ENCODE assay signal across 18 cellular contexts in the genomic region with DNA sequence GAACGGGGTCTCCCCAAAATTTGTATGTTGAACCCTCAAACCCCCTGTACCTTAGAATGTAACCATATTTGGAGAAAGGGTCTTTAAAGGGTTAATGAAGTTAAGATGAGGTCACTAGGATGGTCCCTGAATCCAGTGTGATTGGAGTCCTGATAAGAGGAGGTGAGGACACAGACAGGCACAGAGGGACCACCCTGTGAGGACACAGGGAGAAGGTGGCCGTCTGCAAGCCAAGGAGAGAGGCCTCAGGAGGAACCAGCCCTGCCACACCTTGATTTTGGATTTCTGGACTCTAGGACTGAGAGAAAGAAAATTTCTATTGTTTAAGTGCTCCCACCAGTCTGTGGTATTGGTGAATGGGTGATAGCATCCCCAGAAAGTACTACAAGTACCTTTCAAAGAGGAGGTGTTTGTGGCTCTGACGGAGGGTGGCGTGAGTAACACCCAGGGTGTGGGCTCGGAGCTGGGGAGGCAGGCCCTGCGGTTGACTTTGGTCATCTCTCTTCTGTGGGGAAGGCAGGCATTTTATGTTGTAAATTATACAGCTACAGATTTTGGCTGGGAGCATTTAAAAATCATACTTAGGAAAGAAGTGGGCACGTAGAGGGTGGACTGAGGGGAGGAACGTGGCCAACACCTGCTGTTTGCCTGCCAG. TPM values are rescaled to one million over a fixed set of nuclear protein-coding genes. Genes with fewer than 3 reads are reported as not detected.
DNase-seq lines count a peak whose midpoint lies in the region; ATAC-seq and TF ChIP-seq lines count a peak whose summit lies in the region.
"Had no signal": no experiment of that assay in that cellular context is flagged by ENCODE, and none has a peak within 500 bp of the region (broad histone marks: within the 10 kb centered on the region; RNA-seq: fewer than 3 reads in every experiment).

No MANE protein-coding gene starts in this region.

- no peak overlapping the region for H3K4me3 Mint-ChIP-seq in central memory CD8-positive, alpha-beta T cell
- no peak overlapping the region for H3K4me3 Mint-ChIP-seq in activated naive CD4-positive, alpha-beta T cell treated with anti-CD3 and anti-CD28 coated beads for 36 hours

- H3K27me3 ChIP-seq in IMR-90 (ENCODE audit: control insufficient read depth, insufficient read depth, low read length), result peaks cover 2% of the 10 kb centered on the region; the same call in 1 of the 2 replicates
- no peaks in the 10 kb centered on the region for H3K27me3 ChIP-seq in liver (ENCODE audit: control insufficient read depth in 4 of 4, insufficient read depth in 4 of 4, low read length in 3 of 4)
- no peaks in the 10 kb centered on the region for H3K27me3 ChIP-seq in sigmoid colon
- H3K27me3 ChIP-seq: body of pancreas, upper lobe of left lung had no signal

- H3K9me3 ChIP-seq in IMR-90 (ENCODE audit: control insufficient read depth, insufficient read depth, low read length) (no peaks in the 10 kb centered on the region), liver (ENCODE audit: control insufficient read depth in 4 of 4, low read length in 3 of 4) (no peaks in the 10 kb centered on the region), sigmoid colon (no peaks in the 10 kb centered on the region)
- H3K9me3 ChIP-seq: body of pancreas, upper lobe of left lung had no signal

- H3K4me3 ChIP-seq in IMR-90 (ENCODE audit: insufficient read depth, low read depth, low read length), result no peak overlapping the region
- no peak overlapping the region for H3K4me3 ChIP-seq in liver (ENCODE audit: low read depth in 1 of 3, low read length in 3 of 3)
- no peak overlapping the region for H3K4me3 ChIP-seq in sigmoid colon
- H3K4me3 ChIP-seq: body of pancreas, upper lobe of left lung had no signal

- H3K14ac ChIP-seq in IMR-90 (replicated peaks; ENCODE audit: low read depth, low read length), result no peak overlapping the region

- POLR2A ChIA-PET in IMR-90 (lab: Charles Lee; ENCODE audit: unreplicated experiment), result no interaction called here

- TF ChIP-seq CTCF in IMR-90 (conservative IDR thresholded peaks at IDR 0.05; ENCODE audit: low read depth, low read length) (no peak), liver (IDR thresholded peaks at IDR 0.05; ENCODE audit: low read depth, low read length, missing input control) (no peak), sigmoid colon (IDR thresholded peaks at IDR 0.05) (no peak)

- DNase-seq in IMR-90 (no peak), sigmoid colon (peak; percentile 83), occipital lobe (lab: John Stamatoyannopoulos, UW) (no peak)
- DNase-seq in central memory CD8-positive, alpha-beta T cell (ENCODE audit: low spot score in 2 of 2), result no peak
- DNase-seq in activated naive CD4-positive, alpha-beta T cell treated with anti-CD3 and anti-CD28 coated beads for 36 hours, result no peak
- DNase-seq: activated CD8-positive, alpha-beta memory T cell treated with anti-CD3 and anti-CD28 coated beads for 24 hours; Calu3; effector memory CD4-positive, alpha-beta T cell; NCI-H187 treated with DMSO at 0.1 percent for 48 hours; upper lobe of left lung had no signal

- no peak overlapping the region for H4K8ac ChIP-seq in IMR-90 (ENCODE audit: low read depth in 2 of 2, low read length in 2 of 2)

- 100% methylated on average over 2 of the region's 8 CpGs; no CpG with 5 or more reads in 1 of the 2 experiments for WGBS in IMR-90 (ENCODE audit: extremely low coverage in 2 of 2, insufficient read length in 1 of 2), 2 experiments
- 91% methylated on average over 8 of the region's 8 CpGs for WGBS in liver
- WGBS in sigmoid colon, 2 donors, result 73 to 84% methylated on average over 8 of the region's 8 CpGs

- TF ChIP-seq POLR2A in IMR-90 (IDR thresholded peaks at IDR 0.05; ENCODE audit: low read depth, low read length), result no peak
- TF ChIP-seq POLR2A in sigmoid colon (IDR thresholded peaks at IDR 0.05), result no peak

- H4K5ac ChIP-seq in IMR-90 (ENCODE audit: low read depth, low read length), result no peak overlapping the region

- H2BK20ac ChIP-seq in IMR-90 (ENCODE audit: low read depth, low read length), result no peak overlapping the region; the same call in 1 of the 2 replicates

- no peak overlapping the region for H3K4ac ChIP-seq in IMR-90 (ENCODE audit: low read depth, low read length)

- peaks cover 33% of the 10 kb centered on the region for H3K27me3 Mint-ChIP-seq in central memory CD8-positive, alpha-beta T cell
- no peaks in the 10 kb centered on the region for H3K27me3 Mint-ChIP-seq in activated naive CD4-positive, alpha-beta T cell treated with anti-CD3 and anti-CD28 coated beads for 36 hours (ENCODE audit: low read depth)

- peak overlapping the region; percentile 55; the same call in 1 of the 3 replicates for H2BK15ac ChIP-seq in IMR-90 (ENCODE audit: low read depth, low read length)

- H3K9me1 ChIP-seq in IMR-90 (ENCODE audit: insufficient read depth, low read length), result peaks cover 10% of the 10 kb centered on the region; the same call in 1 of the 2 replicates

- in situ Hi-C loops in IMR-90 (cut with MboI; ENCODE audit: low sequenced_read_pairs), result no loop called here

- H3K4me1 ChIP-seq in IMR-90 (ENCODE audit: control insufficient read depth, insufficient read depth, low read length), result peaks cover 26% of the 10 kb centered on the region
- H3K4me1 ChIP-seq in liver (ENCODE audit: control insufficient read depth in 4 of 4, insufficient read depth in 4 of 4, low read length in 3 of 4), result peaks cover 8 to 24% (median 14%) of the 10 kb centered on the region in 4 donors
- H3K4me1 ChIP-seq in sigmoid colon, result peaks cover 0 to 68% (median 65%) of the 10 kb centered on the region in 4 donors
- H3K4me1 ChIP-seq: body of pancreas had no signal

- no peak overlapping the region for H2BK5ac ChIP-seq in IMR-90 (ENCODE audit: low read depth, low read length, poor library complexity, severe bottlenecking)

- no peak overlapping the region for H3K23ac ChIP-seq in IMR-90 (ENCODE audit: low read depth, low read length)

- BruUV-seq in IMR-90 (replicated peaks; lab: Mats Ljungman, UMichigan), result no TSS peak

- H3K9ac ChIP-seq in IMR-90 (ENCODE audit: low read depth, low read length) (no peak overlapping the region), liver (ENCODE audit: low read depth in 1 of 2, low read length in 2 of 2) (no peak overlapping the region)

- H2AK5ac ChIP-seq in IMR-90 (ENCODE audit: low read depth, low read length), result peak overlapping the region; percentile 58; the same call in 1 of the 2 replicates

- intact Hi-C loops in IMR-90 (cut with micrococcal nuclease), result no loop called here
- intact Hi-C loops in sigmoid colon (cut with DNase I), result loop anchor here (2.0 kb wide), 1 partner anchor 42 kb away; no protein-coding TSS in a partner anchor
- intact Hi-C loops in activated naive CD4-positive, alpha-beta T cell treated with anti-CD3 and anti-CD28 coated beads for 36 hours (cut with micrococcal nuclease), result no loop called here

- H3K9me3 Mint-ChIP-seq in central memory CD8-positive, alpha-beta T cell, result no peaks in the 10 kb centered on the region
- no peaks in the 10 kb centered on the region for H3K9me3 Mint-ChIP-seq in activated naive CD4-positive, alpha-beta T cell treated with anti-CD3 and anti-CD28 coated beads for 36 hours

- no peak overlapping the region for H3K4me2 ChIP-seq in IMR-90 (ENCODE audit: low read depth, low read length)

- no peak overlapping the region for H3K56ac ChIP-seq in IMR-90 (ENCODE audit: extremely low read depth, insufficient read depth, low read length)

- H4K91ac ChIP-seq in IMR-90 (ENCODE audit: insufficient read depth, low read depth, low read length), result no peak overlapping the region

- H3K27ac Mint-ChIP-seq in central memory CD8-positive, alpha-beta T cell (ENCODE audit: low read depth), result no peak overlapping the region
- H3K27ac Mint-ChIP-seq in activated naive CD4-positive, alpha-beta T cell treated with anti-CD3 and anti-CD28 coated beads for 36 hours, result no peak overlapping the region

- CTCF ChIA-PET in IMR-90 (lab: Yijun Ruan, JAX), result interaction anchor here (0.6 kb wide), 1 partner anchor 108 kb away, joined by 3 read pairs; no protein-coding TSS in a partner anchor
- CTCF ChIA-PET in activated naive CD4-positive, alpha-beta T cell treated with anti-CD3 and anti-CD28 coated beads for 36 hours (lab: Charles Lee), result no interaction called here

- peaks cover 16% of the 10 kb centered on the region; the same call in 1 of the 2 replicates for H3K36me3 ChIP-seq in IMR-90 (ENCODE audit: control insufficient read depth, insufficient read depth, low read length)
- no peaks in the 10 kb centered on the region for H3K36me3 ChIP-seq in liver (ENCODE audit: control insufficient read depth in 4 of 4, insufficient read depth in 3 of 4, low read depth in 1 of 4, low read length in 3 of 4)
- H3K36me3 ChIP-seq in sigmoid colon, result peaks cover 3 to 10% (median 6%) of the 10 kb centered on the region in 4 donors
- H3K36me3 ChIP-seq: upper lobe of left lung had no signal

- no peaks in the 10 kb centered on the region for H3K4me1 Mint-ChIP-seq in central memory CD8-positive, alpha-beta T cell
- H3K4me1 Mint-ChIP-seq in activated naive CD4-positive, alpha-beta T cell treated with anti-CD3 and anti-CD28 coated beads for 36 hours (ENCODE audit: low read depth), result no peaks in the 10 kb centered on the region

- no peak overlapping the region for H3K18ac ChIP-seq in IMR-90 (ENCODE audit: low read depth, low read length)

- TF ChIP-seq EP300 in sigmoid colon (IDR thresholded peaks at IDR 0.05), result peak in 1 of 4 donors; percentile 5

- no peak overlapping the region for H3K27ac ChIP-seq in IMR-90 (ENCODE audit: insufficient read depth, low read length)
- H3K27ac ChIP-seq in liver (ENCODE audit: low read depth in 1 of 2, low read length in 2 of 2), result peak overlapping the region; percentile 49 to 93
- H3K27ac ChIP-seq in sigmoid colon, result peak overlapping the region; percentile 91 to 100 (median 98)
- H3K27ac ChIP-seq: body of pancreas, VCaP had no signal

- no peak overlapping the region for H2BK120ac ChIP-seq in IMR-90 (ENCODE audit: low read depth, low read length)

- H3K79me1 ChIP-seq in IMR-90 (ENCODE audit: low read depth in 1 of 2, low read length in 2 of 2), result peaks cover 0 to 5% of the 10 kb centered on the region in 2 experiments; a peak in 2 of 4 replicates

- TF ChIP-seq RAD21 in IMR-90 (IDR thresholded peaks at IDR 0.05; ENCODE audit: low read length) (no peak), liver (IDR thresholded peaks at IDR 0.05) (no peak)

- H3K36me3 Mint-ChIP-seq in central memory CD8-positive, alpha-beta T cell (ENCODE audit: insufficient read depth), result no peaks in the 10 kb centered on the region
- H3K36me3 Mint-ChIP-seq in activated naive CD4-positive, alpha-beta T cell treated with anti-CD3 and anti-CD28 coated beads for 36 hours (ENCODE audit: low read depth), result no peaks in the 10 kb centered on the region

- no peak overlapping the region for H2AFZ ChIP-seq in IMR-90 (replicated peaks; ENCODE audit: low read length, poor library complexity)

- H2AK9ac ChIP-seq in IMR-90 (replicated peaks; ENCODE audit: low read depth, low read length, poor library complexity), result no peak overlapping the region

- H4K20me1 ChIP-seq in IMR-90 (ENCODE audit: insufficient read depth, low read length), result no peaks in the 10 kb centered on the region; the same call in 1 of the 2 replicates

- ATAC-seq in IMR-90 (ENCODE audit: low read depth) (no peak), GM18861 (IDR thresholded peaks at IDR 0.05; ENCODE audit: unreplicated experiment) (no peak), HG03442 (IDR thresholded peaks at IDR 0.05; ENCODE audit: unreplicated experiment) (no peak)
- peak; percentile 32 for ATAC-seq in central memory CD8-positive, alpha-beta T cell (replicated peaks; ENCODE audit: extremely low read depth, poor library complexity, severe bottlenecking)
- ATAC-seq: body of pancreas, PC-3 had no signal

- dilution Hi-C loops in IMR-90 (cut with HindIII; ENCODE audit: low sequenced_read_pairs, unreplicated experiment), result no loop called here

RNA-seq across cellular contexts. Expression of a gene that starts 13.8 kb away (rescaled TPM):
- total RNA-seq in IMR-90 (2012; rRNA removed), result 5.8 and 6.3 TPM in 2 replicates
- 27.3 and 28.8 TPM in 2 replicates for polyA plus RNA-seq in IMR-90 (2012; rRNA removed)
- polyA plus RNA-seq in IMR-90 (2012; cell fraction: cytosol; rRNA removed), result 27.9 and 54.6 TPM in 2 replicates
- polyA plus RNA-seq in IMR-90 (2012; cell fraction: nucleus; rRNA removed; ENCODE audit: low replicate concordance), result 17.5 and 36.2 TPM in 2 replicates
- total RNA-seq in liver, result 1 to 10 TPM; 1.9 to 3.0 TPM
- polyA plus RNA-seq in liver, result 1 to 10 TPM; 1.1 to 4.8 TPM
- 100 to 1,000 TPM; 118 to 263 (median 138) TPM for total RNA-seq in sigmoid colon
- polyA plus RNA-seq in sigmoid colon, result 10 to 100 TPM in 1 of 3 donors, 1 to 10 TPM in 2; 1.8 to 18.7 (median 4.2) TPM
- 2.3 TPM for total RNA-seq in occipital lobe
- not detected for total RNA-seq in activated naive CD4-positive, alpha-beta T cell treated with anti-CD3 and anti-CD28 coated beads for 36 hours
- total RNA-seq: HT1080, M059J, PC-3 had no signal

RNA-seq across cellular contexts. Expression of a gene that starts 18.4 kb away (rescaled TPM):
- not detected in 2 replicates for total RNA-seq in IMR-90 (2012; rRNA removed)
- polyA plus RNA-seq in IMR-90 (2012; rRNA removed), result not detected in 2 replicates
- polyA plus RNA-seq in IMR-90 (2012; cell fraction: cytosol; rRNA removed), result not detected in 2 replicates
- not detected in 2 replicates for polyA plus RNA-seq in IMR-90 (2012; cell fraction: nucleus; rRNA removed; ENCODE audit: low replicate concordance)
- total RNA-seq in liver, result not detected
- polyA plus RNA-seq in liver, result not detected
- 1 to 10 TPM in 3 of 4 donors, not detected in 1; 1.9 to 2.2 (median 2.1) TPM for total RNA-seq in sigmoid colon
- not detected for polyA plus RNA-seq in sigmoid colon
- total RNA-seq in occipital lobe, result not detected
- total RNA-seq in activated naive CD4-positive, alpha-beta T cell treated with anti-CD3 and anti-CD28 coated beads for 36 hours, result not detected
- total RNA-seq: body of pancreas, Calu3, HT1080, M059J, PC-3, upper lobe of left lung had no signal

RNA-seq across cellular contexts. Expression of a gene that starts 49.5 kb away (rescaled TPM):
- total RNA-seq in IMR-90 (2012; rRNA removed) (3.1 and 3.4 TPM in 2 replicates), liver (10 to 100 TPM; 15.2 to 20.8 TPM), sigmoid colon (10 to 100 TPM; 17.5 to 43.5 (median 25.3) TPM), occipital lobe (7.6 TPM)
- polyA plus RNA-seq in IMR-90 (2012; rRNA removed) (6.9 and 8.0 TPM in 2 replicates), liver (1 to 10 TPM; 6.4 to 9.0 TPM), sigmoid colon (10 to 100 TPM in 1 of 3 donors, 1 to 10 TPM in 2; 1.6 to 14.4 (median 1.8) TPM)
- polyA plus RNA-seq in IMR-90 (2012; cell fraction: cytosol; rRNA removed), result 5.9 and 7.4 TPM in 2 replicates
- 41.5 and 56.5 TPM in 2 replicates for polyA plus RNA-seq in IMR-90 (2012; cell fraction: nucleus; rRNA removed; ENCODE audit: low replicate concordance)
- total RNA-seq in activated naive CD4-positive, alpha-beta T cell treated with anti-CD3 and anti-CD28 coated beads for 36 hours, result 1 to 10 TPM; 7.0 to 8.0 TPM

Comparison
In these comparisons a context has a peak if more than half of its experiments do, and no peak if none do; other contexts are left out.
1. RNA of a gene that starts 13.8 kb away (total RNA-seq): 118 to 263 TPM in sigmoid colon; 5.8 to 6.3 TPM in IMR-90, 1.9 to 3.0 TPM in liver, 2.3 TPM in occipital lobe (single experiment) and not detected in activated naive CD4-positive, alpha-beta T cell treated with anti-CD3 and anti-CD28 coated beads for 36 hours; every median in the first group is over 10 times any median in the second.